Comparison of ENCODE assay signal across 14 cellular contexts in the genomic region with DNA sequence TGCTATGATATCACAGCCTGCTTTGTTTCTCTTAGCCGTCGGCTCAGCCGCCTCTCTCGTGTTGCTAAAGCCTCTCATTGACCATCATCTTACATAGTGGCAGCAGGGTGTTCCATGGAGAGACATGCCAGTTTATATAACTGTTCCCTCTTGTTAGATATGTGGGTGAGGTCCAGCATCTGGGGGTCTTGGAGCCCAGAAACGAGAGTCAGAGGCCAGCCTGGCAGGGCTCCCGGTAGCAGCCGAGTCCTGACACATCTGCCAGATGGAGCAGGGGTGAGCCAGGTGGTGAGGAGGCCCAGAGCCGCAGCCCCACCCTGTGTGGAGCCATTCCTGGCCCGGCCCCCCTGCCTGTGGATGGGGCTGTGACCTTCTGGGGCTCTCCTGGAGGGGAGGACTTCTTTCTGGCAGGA. TPM values are rescaled to one million over a fixed set of nuclear protein-coding genes. Genes with fewer than 3 reads are reported as not detected.
DNase-seq lines count a peak whose midpoint lies in the region; ATAC-seq, FAIRE-seq and TF ChIP-seq lines count a peak whose summit lies in the region.
"Had no signal": no experiment of that assay in that cellular context is flagged by ENCODE, and none has a peak within 500 bp of the region (broad histone marks: within the 10 kb centered on the region; RNA-seq: fewer than 3 reads in every experiment).

No MANE protein-coding gene starts in this region.

- no peaks in the 10 kb centered on the region for H3K27me3 Mint-ChIP-seq in naive thymus-derived CD4-positive, alpha-beta T cell

- H3K4me3 Mint-ChIP-seq in naive thymus-derived CD4-positive, alpha-beta T cell: no peak overlapping the region
- H3K4me3 Mint-ChIP-seq: activated B cell treated with CpG ODN at 0.5 μM for 24 hours had no signal

- CTCF ChIA-PET in naive thymus-derived CD4-positive, alpha-beta T cell (lab: Charles Lee): no interaction called here

- no peak for TF ChIP-seq CTCF in WERI-Rb-1 (IDR thresholded peaks at IDR 0.05; ENCODE audit: low read depth, low read length)
- TF ChIP-seq CTCF in D721Med (IDR thresholded peaks at IDR 0.05; ENCODE audit: insufficient read depth, missing control alignments): no peak

- peak; percentile 96 for DNase-seq in DMS 273 (lab: John Stamatoyannopoulos, UW; ENCODE audit: unreplicated experiment)
- peak; percentile 84 for DNase-seq in WERI-Rb-1
- DNase-seq in left cardiac atrium: peak; percentile 45
- peak; percentile 83 for DNase-seq in posterior vena cava (ENCODE audit: low spot score)
- no peak for DNase-seq in HT-29 (ENCODE audit: low spot score)
- no peak for DNase-seq in D721Med (ENCODE audit: insufficient read length, low spot score)
- no peak for DNase-seq in naive thymus-derived CD4-positive, alpha-beta T cell
- DNase-seq: amniotic stem cell; DMS79; effector CD8-positive, alpha-beta T cell; NCI-H2029 had no signal

- no peak for FAIRE-seq in D721Med (lab: Jason Lieb, UNC)

- H3K4me1 ChIP-seq in naive thymus-derived CD4-positive, alpha-beta T cell (ENCODE audit: control insufficient read depth in 2 of 2, insufficient read depth in 2 of 2, low read length in 2 of 2): no peaks in the 10 kb centered on the region

- no peaks in the 10 kb centered on the region for H3K9me3 Mint-ChIP-seq in naive thymus-derived CD4-positive, alpha-beta T cell
- H3K9me3 Mint-ChIP-seq: activated B cell treated with CpG ODN at 0.5 μM for 24 hours had no signal

- peak overlapping the region; percentile 81 for H3K27ac ChIP-seq in WERI-Rb-1
- H3K27ac ChIP-seq in naive thymus-derived CD4-positive, alpha-beta T cell (ENCODE audit: low read depth, low read length): no peak overlapping the region

- H3K36me3 ChIP-seq in WERI-Rb-1: no peaks in the 10 kb centered on the region
- H3K36me3 ChIP-seq in naive thymus-derived CD4-positive, alpha-beta T cell (ENCODE audit: control insufficient read depth in 2 of 3, insufficient read depth in 3 of 3, low read length in 3 of 3): no peaks in the 10 kb centered on the region

- H3K4me3 ChIP-seq in WERI-Rb-1 (ENCODE audit: low read depth, low read length): no peak overlapping the region
- no peak overlapping the region for H3K4me3 ChIP-seq in naive thymus-derived CD4-positive, alpha-beta T cell (ENCODE audit: low read length)

- no peaks in the 10 kb centered on the region for H3K9me3 ChIP-seq in WERI-Rb-1 (ENCODE audit: severe bottlenecking)
- no peaks in the 10 kb centered on the region for H3K9me3 ChIP-seq in naive thymus-derived CD4-positive, alpha-beta T cell (ENCODE audit: control insufficient read depth in 2 of 3, low read length in 3 of 3)

- no peaks in the 10 kb centered on the region for H3K4me1 Mint-ChIP-seq in naive thymus-derived CD4-positive, alpha-beta T cell
- H3K4me1 Mint-ChIP-seq: activated B cell treated with CpG ODN at 0.5 μM for 24 hours had no signal

- H3K36me3 Mint-ChIP-seq in naive thymus-derived CD4-positive, alpha-beta T cell: no peaks in the 10 kb centered on the region

- intact Hi-C loops in left cardiac atrium (cut with DNase I) (no loop called here), posterior vena cava (cut with DNase I) (no loop called here)
- intact Hi-C loops in naive thymus-derived CD4-positive, alpha-beta T cell (cut with micrococcal nuclease): no loop called here

- H3K27ac Mint-ChIP-seq in naive thymus-derived CD4-positive, alpha-beta T cell: no peak overlapping the region
- H3K27ac Mint-ChIP-seq: activated B cell treated with CpG ODN at 0.5 μM for 24 hours had no signal

- POLR2A ChIA-PET in naive thymus-derived CD4-positive, alpha-beta T cell (lab: Charles Lee): no interaction called here

- peak; percentile 62 to 77 for ATAC-seq in left cardiac atrium
- no peak for ATAC-seq in HG02678 (IDR thresholded peaks at IDR 0.05; ENCODE audit: unreplicated experiment)
- ATAC-seq in naive thymus-derived CD4-positive, alpha-beta T cell: no peak

- no peaks in the 10 kb centered on the region for H3K27me3 ChIP-seq in WERI-Rb-1 (ENCODE audit: insufficient read depth, low read depth, severe bottlenecking)
- H3K27me3 ChIP-seq in naive thymus-derived CD4-positive, alpha-beta T cell (ENCODE audit: control insufficient read depth in 2 of 2, insufficient read depth in 2 of 2, low read length in 2 of 2): no peaks in the 10 kb centered on the region

RNA-seq across cellular contexts. Expression of a gene that starts 11.9 kb away (rescaled TPM):
- total RNA-seq in left cardiac atrium (10 to 100 TPM; 28.6 to 84.9 TPM), posterior vena cava (100 to 1,000 TPM; 155 to 285 TPM)
- total RNA-seq in HT-29 (2014; rRNA removed; shearing (Covaris generic)): 0.03 TPM in 1 of 2 replicates, not detected in the other
- under 1 TPM in 1 of 5 experiments, not detected in 4; 0.88 TPM for total RNA-seq in naive thymus-derived CD4-positive, alpha-beta T cell
- not detected for polyA plus RNA-seq in naive thymus-derived CD4-positive, alpha-beta T cell
- total RNA-seq: activated B cell treated with CpG ODN at 0.5 μM for 24 hours, LHCN-M2 had no signal

Comparison
In these comparisons a context has a peak if more than half of its experiments do, and no peak if none do; other contexts are left out.
1. DNase-seq: peak in DMS 273 (single experiment), WERI-Rb-1 (single experiment), left cardiac atrium (single experiment) and posterior vena cava (single experiment); none in HT-29 (single experiment), D721Med (single experiment) and naive thymus-derived CD4-positive, alpha-beta T cell (0 of 9).
2. ATAC-seq: peak in left cardiac atrium (2 of 2); none in HG02678 (single experiment) and naive thymus-derived CD4-positive, alpha-beta T cell (single experiment).
3. RNA of a gene that starts 11.9 kb away (total RNA-seq): 155 to 285 TPM in posterior vena cava and 28.6 to 84.9 TPM in left cardiac atrium; 0.03 TPM in HT-29 and 0.88 TPM in naive thymus-derived CD4-positive, alpha-beta T cell; every median in the first group is over 10 times any median in the second.